In genomic region chr12:112025808-112026375, GRCh38 we compare ENCODE assay signal across 1 cellular context.
TF ChIP-seq lines count a peak whose summit lies in the region.

No MANE protein-coding gene starts in this region.

TF ChIP-seq in HepG2, 621 proteins besides CTCF, POLR2A, EP300 and RAD21 (continued from another document):
- peak; percentile 92 for TF ChIP-seq RBM22 (optimal IDR thresholded peaks at IDR 0.05; ENCODE audit: low read length)
- TF ChIP-seq ZFY (CRISPR knock-in tag; IDR thresholded peaks at IDR 0.05), result no peak
- no peak for TF ChIP-seq PBX2 (CRISPR knock-in tag; IDR thresholded peaks at IDR 0.05)
- TF ChIP-seq ZFP91 (CRISPR knock-in tag; IDR thresholded peaks at IDR 0.05; ENCODE audit: borderline replicate concordance), result no peak
